In genomic region chrX:153583433-153583832, GRCh38 we compare ENCODE assay signal across 15 cellular contexts. TPM values are rescaled to one million over a fixed set of nuclear protein-coding genes. Genes with fewer than 3 reads are reported as not detected.
DNase-seq lines count a peak whose midpoint lies in the region; ATAC-seq, FAIRE-seq and TF ChIP-seq lines count a peak whose summit lies in the region.
"Had no signal": no experiment of that assay in that cellular context is flagged by ENCODE, and none has a peak within 500 bp of the region (broad histone marks: within the 10 kb centered on the region; RNA-seq: fewer than 3 reads in every experiment).

No MANE protein-coding gene starts in this region.

- H3K79me2 ChIP-seq in GM23248 (ENCODE audit: insufficient read depth) (no peaks in the 10 kb centered on the region), astrocyte (ENCODE audit: insufficient read depth, low read length) (no peaks in the 10 kb centered on the region)
- H3K79me2 ChIP-seq: hepatocyte had no signal

- H3K9me3 ChIP-seq in GM23248 (ENCODE audit: low read depth) = no peaks in the 10 kb centered on the region
- no peaks in the 10 kb centered on the region for H3K9me3 ChIP-seq in astrocyte (ENCODE audit: insufficient read depth, low read depth, low read length)

- H3K27ac Mint-ChIP-seq in activated naive CD4-positive, alpha-beta T cell treated with anti-CD3 and anti-CD28 coated beads for 36 hours = peak overlapping the region; percentile 56
- H3K27ac Mint-ChIP-seq in astrocyte (ENCODE audit: unreplicated experiment) (no peak overlapping the region), nephron progenitor cell (no peak overlapping the region)
- peak overlapping the region; percentile 66 for H3K27ac Mint-ChIP-seq in stimulated activated effector memory CD8-positive, alpha-beta T cell treated with anti-CD3 and anti-CD28 coated beads, Interleukin-12 subunit alpha, Interleukin-12 subunit beta, amount 100 ng/mL, for 72 hours

- in situ Hi-C loops in GM23248 (cut with MboI) = no loop called here

- H3K36me3 Mint-ChIP-seq in activated naive CD4-positive, alpha-beta T cell treated with anti-CD3 and anti-CD28 coated beads for 36 hours (ENCODE audit: low read depth) = peaks cover 1% of the 10 kb centered on the region
- H3K36me3 Mint-ChIP-seq in astrocyte (ENCODE audit: low read depth, unreplicated experiment) = no peaks in the 10 kb centered on the region
- peaks cover 28% of the 10 kb centered on the region for H3K36me3 Mint-ChIP-seq in stimulated activated effector memory CD8-positive, alpha-beta T cell treated with anti-CD3 and anti-CD28 coated beads, Interleukin-12 subunit alpha, Interleukin-12 subunit beta, amount 100 ng/mL, for 72 hours
- peaks cover 20% of the 10 kb centered on the region for H3K36me3 Mint-ChIP-seq in nephron progenitor cell (ENCODE audit: low read depth)

- no peak overlapping the region for H3K4me2 ChIP-seq in GM23248 (ENCODE audit: unreplicated experiment)
- no peak overlapping the region for H3K4me2 ChIP-seq in astrocyte (ENCODE audit: low read length)
- H3K4me2 ChIP-seq: hepatocyte had no signal

- no peak overlapping the region for H3K27ac ChIP-seq in GM23248
- H3K27ac ChIP-seq in astrocyte (ENCODE audit: low read depth, low read length) = no peak overlapping the region

- H3K4me1 Mint-ChIP-seq in activated naive CD4-positive, alpha-beta T cell treated with anti-CD3 and anti-CD28 coated beads for 36 hours (ENCODE audit: low read depth) = peaks cover 21% of the 10 kb centered on the region
- H3K4me1 Mint-ChIP-seq in astrocyte (ENCODE audit: low read depth, unreplicated experiment) = no peaks in the 10 kb centered on the region
- H3K4me1 Mint-ChIP-seq in stimulated activated effector memory CD8-positive, alpha-beta T cell treated with anti-CD3 and anti-CD28 coated beads, Interleukin-12 subunit alpha, Interleukin-12 subunit beta, amount 100 ng/mL, for 72 hours = peaks cover 21% of the 10 kb centered on the region
- H3K4me1 Mint-ChIP-seq in nephron progenitor cell = peaks cover 36% of the 10 kb centered on the region

- H3K9ac ChIP-seq in GM23248 (no peak overlapping the region), astrocyte (ENCODE audit: low read length) (no peak overlapping the region)

- H2AFZ ChIP-seq in GM23248 (no peak overlapping the region), astrocyte (ENCODE audit: low read depth, low read length) (no peak overlapping the region)
- H2AFZ ChIP-seq: hepatocyte had no signal

- WGBS in GM23248 (ENCODE audit: low coverage in 1 of 2, low lambda C conversion rate in 2 of 2, missing lambda C conversion rate in 2 of 2), 2 experiments = 60 to 90% methylated on average over 1 to 2 of the region's 2 CpGs

- no peaks in the 10 kb centered on the region for H3K9me2 ChIP-seq in GM23248 (ENCODE audit: insufficient read depth)

- no peak for ATAC-seq in stimulated activated effector memory CD8-positive, alpha-beta T cell treated with anti-CD3 and anti-CD28 coated beads, Interleukin-12 subunit alpha, Interleukin-12 subunit beta, amount 100 ng/mL, for 72 hours
- ATAC-seq: PC-3 had no signal

- H3K27me3 Mint-ChIP-seq in activated naive CD4-positive, alpha-beta T cell treated with anti-CD3 and anti-CD28 coated beads for 36 hours (ENCODE audit: low read depth) = no peaks in the 10 kb centered on the region
- H3K27me3 Mint-ChIP-seq in astrocyte (ENCODE audit: low read depth, unreplicated experiment) = peaks cover 14% of the 10 kb centered on the region
- H3K27me3 Mint-ChIP-seq in nephron progenitor cell (ENCODE audit: low read depth, poor library complexity) = peaks cover 7% of the 10 kb centered on the region

- no peak for DNase-seq in activated naive CD4-positive, alpha-beta T cell treated with anti-CD3 and anti-CD28 coated beads for 36 hours
- DNase-seq in activated naive CD4-positive, alpha-beta T cell treated with anti-CD3 and anti-CD28 coated beads, Interleukin-2, amount 50 U/mL, for 16 hours = no peak
- DNase-seq in GM23248 (peak; percentile 26), astrocyte (ENCODE audit: low read depth) (no peak), nephron progenitor cell (no peak), H54 (ENCODE audit: insufficient read length, low spot score) (no peak), NCI-H524 treated with DMSO at 0.1 percent for 48 hours (lab: John Stamatoyannopoulos, UW) (no peak)
- no peak for DNase-seq in stimulated activated effector memory CD8-positive, alpha-beta T cell treated with anti-CD3 and anti-CD28 coated beads, Interleukin-12 subunit alpha, Interleukin-12 subunit beta, amount 100 ng/mL, for 72 hours (ENCODE audit: low spot score in 2 of 2)
- DNase-seq: erythroblast, NCI-H187, NCI-H748 treated with DMSO at 0.1 percent for 48 hours, PC-3, SHP77 treated with DMSO at 0.1 percent for 48 hours had no signal

- H3K4me1 ChIP-seq in GM23248 (ENCODE audit: insufficient read depth) = no peaks in the 10 kb centered on the region
- H3K4me1 ChIP-seq in astrocyte (ENCODE audit: insufficient read depth, low read length) = no peaks in the 10 kb centered on the region

- no peaks in the 10 kb centered on the region for H3K9me3 Mint-ChIP-seq in activated naive CD4-positive, alpha-beta T cell treated with anti-CD3 and anti-CD28 coated beads for 36 hours
- H3K9me3 Mint-ChIP-seq in astrocyte (ENCODE audit: unreplicated experiment) (no peaks in the 10 kb centered on the region), nephron progenitor cell (peaks cover 85% of the 10 kb centered on the region)
- H3K9me3 Mint-ChIP-seq in stimulated activated effector memory CD8-positive, alpha-beta T cell treated with anti-CD3 and anti-CD28 coated beads, Interleukin-12 subunit alpha, Interleukin-12 subunit beta, amount 100 ng/mL, for 72 hours = no peaks in the 10 kb centered on the region

- H3K36me3 ChIP-seq in GM23248 (ENCODE audit: low read depth) (no peaks in the 10 kb centered on the region), astrocyte (ENCODE audit: insufficient read depth, low read length) (no peaks in the 10 kb centered on the region)

- H3K4me3 Mint-ChIP-seq in activated naive CD4-positive, alpha-beta T cell treated with anti-CD3 and anti-CD28 coated beads for 36 hours = peak overlapping the region; percentile 41
- H3K4me3 Mint-ChIP-seq in astrocyte (ENCODE audit: unreplicated experiment) (no peak overlapping the region), nephron progenitor cell (no peak overlapping the region)
- H3K4me3 Mint-ChIP-seq in stimulated activated effector memory CD8-positive, alpha-beta T cell treated with anti-CD3 and anti-CD28 coated beads, Interleukin-12 subunit alpha, Interleukin-12 subunit beta, amount 100 ng/mL, for 72 hours = no peak overlapping the region
- H3K4me3 Mint-ChIP-seq: mesothelial cell of epicardium had no signal

- CTCF ChIA-PET in activated naive CD4-positive, alpha-beta T cell treated with anti-CD3 and anti-CD28 coated beads for 36 hours (lab: Charles Lee) = interaction anchor here (0.7 kb wide), 1 partner anchor 84 kb away, joined by 4 read pairs; no protein-coding TSS in a partner anchor

- H3K4me3 ChIP-seq in GM23248 (no peak overlapping the region), astrocyte (ENCODE audit: insufficient read depth, low read depth, low read length) (no peak overlapping the region)
- H3K4me3 ChIP-seq: hepatocyte had no signal

- H4K20me1 ChIP-seq in GM23248 (ENCODE audit: insufficient read depth) = no peaks in the 10 kb centered on the region
- H4K20me1 ChIP-seq in astrocyte (ENCODE audit: insufficient read depth, low read length) = no peaks in the 10 kb centered on the region

- TF ChIP-seq CTCF in astrocyte (IDR thresholded peaks at IDR 0.05; ENCODE audit: insufficient read depth, low read depth, low read length) (no peak), nephron progenitor cell (IDR thresholded peaks at IDR 0.05) (no peak)

- no peak for TF ChIP-seq POLR2A in H54 (IDR thresholded peaks at IDR 0.05; ENCODE audit: low read depth, low read length)

- no peaks in the 10 kb centered on the region for H3F3A ChIP-seq in GM23248 (ENCODE audit: insufficient read depth)

- FAIRE-seq in astrocyte (lab: Jason Lieb, UNC) (peak; percentile 92), H54 (lab: Jason Lieb, UNC) (no peak)

- intact Hi-C loops in activated naive CD4-positive, alpha-beta T cell treated with anti-CD3 and anti-CD28 coated beads for 36 hours (cut with micrococcal nuclease) = loop anchor here (1.0 kb wide), 1 partner anchor 16 kb away; the partner anchor contains the start of gene CCNQ

- no peaks in the 10 kb centered on the region for H3K27me3 ChIP-seq in GM23248 (replicated peaks; ENCODE audit: insufficient read depth)
- no peaks in the 10 kb centered on the region for H3K27me3 ChIP-seq in astrocyte (ENCODE audit: insufficient read depth, low read length)
- H3K27me3 ChIP-seq: hepatocyte had no signal

RNA-seq across cellular contexts. Expression of gene CCNQ, which starts 15.5 kb away (rescaled TPM):
- 10 to 100 TPM; 13.4 to 15.1 TPM for total RNA-seq in activated naive CD4-positive, alpha-beta T cell treated with anti-CD3 and anti-CD28 coated beads for 36 hours
- 34.7 and 45.5 TPM in 2 replicates for total RNA-seq in GM23248 (2014; rRNA removed; shearing (Covaris generic))
- 29.1 and 34.5 TPM in 2 replicates for polyA plus RNA-seq in GM23248 (2016; fragmentation: Nextera tagmentation; extraction: Ambion mirVana)
- total RNA-seq in astrocyte = 19.8 and 21.7 TPM in 2 replicates

Comparison
In these comparisons a context has a peak if more than half of its experiments do, and no peak if none do; other contexts are left out.
1. H3K27ac Mint-ChIP-seq: peak in activated naive CD4-positive, alpha-beta T cell treated with anti-CD3 and anti-CD28 coated beads for 36 hours (single experiment) and stimulated activated effector memory CD8-positive, alpha-beta T cell treated with anti-CD3 and anti-CD28 coated beads, Interleukin-12 subunit alpha, Interleukin-12 subunit beta, amount 100 ng/mL, for 72 hours (single experiment); none in astrocyte (single experiment) and nephron progenitor cell (single experiment).